ENCODE assay signal across 16 cellular contexts in the genomic region with DNA sequence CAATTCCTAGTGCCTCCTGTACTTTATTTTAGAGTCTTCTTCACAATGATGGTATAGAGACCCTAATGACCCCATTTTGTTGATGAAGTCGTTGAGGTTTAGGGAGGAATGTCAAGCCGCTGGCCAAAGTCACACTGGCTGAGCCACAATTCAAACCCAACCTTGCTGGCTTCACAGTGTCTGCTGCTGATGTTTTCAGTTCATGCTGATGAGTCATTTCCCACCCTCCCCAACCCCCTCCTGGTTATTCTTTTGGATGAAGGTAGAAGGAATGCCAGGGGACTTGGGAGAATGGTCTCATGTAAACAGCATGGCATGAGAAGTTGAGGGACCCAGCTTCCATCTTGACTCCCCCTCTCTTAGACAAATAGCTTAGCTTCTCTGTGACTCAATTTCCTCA.
"Had no signal": no experiment of that assay in that cellular context is flagged by ENCODE, and none has a peak within 500 bp of the region (broad histone marks: within the 10 kb centered on the region; RNA-seq: fewer than 3 reads in every experiment).

No MANE protein-coding gene starts in this region.

- DNase-seq: colonic mucosa; effector CD4-positive, alpha-beta T cell; endodermal cell; erythroblast; gastrocnemius medialis; glutamatergic neuron; mesendoderm; naive B cell; occipital lobe; psoas muscle; stimulated activated naive CD4-positive, alpha-beta T cell; stomach had no signal

- H2AFZ ChIP-seq: parathyroid adenoma had no signal

- H3K4me3 ChIP-seq: colonic mucosa, gastrocnemius medialis, psoas muscle, skin epidermis, stomach, vagina had no signal

- H3K4me1 ChIP-seq: colonic mucosa, parathyroid adenoma, psoas muscle had no signal

- H3K36me3 ChIP-seq: colonic mucosa, gastrocnemius medialis, stomach, vagina had no signal

- H3K27ac ChIP-seq: colonic mucosa, gastrocnemius medialis, parathyroid adenoma, psoas muscle, skin epidermis, vagina had no signal

- ATAC-seq: gastrocnemius medialis, psoas muscle, sciatic nerve had no signal

- H3K9me3 ChIP-seq: colonic mucosa, gastrocnemius medialis, psoas muscle, stomach, vagina had no signal

- H3K79me2 ChIP-seq: parathyroid adenoma had no signal

- H3K9ac ChIP-seq: parathyroid adenoma had no signal

- H3K27me3 ChIP-seq: colonic mucosa, gastrocnemius medialis, stomach, vagina had no signal
